8 cellular contexts compared by ENCODE assay signal in the genomic region with DNA sequence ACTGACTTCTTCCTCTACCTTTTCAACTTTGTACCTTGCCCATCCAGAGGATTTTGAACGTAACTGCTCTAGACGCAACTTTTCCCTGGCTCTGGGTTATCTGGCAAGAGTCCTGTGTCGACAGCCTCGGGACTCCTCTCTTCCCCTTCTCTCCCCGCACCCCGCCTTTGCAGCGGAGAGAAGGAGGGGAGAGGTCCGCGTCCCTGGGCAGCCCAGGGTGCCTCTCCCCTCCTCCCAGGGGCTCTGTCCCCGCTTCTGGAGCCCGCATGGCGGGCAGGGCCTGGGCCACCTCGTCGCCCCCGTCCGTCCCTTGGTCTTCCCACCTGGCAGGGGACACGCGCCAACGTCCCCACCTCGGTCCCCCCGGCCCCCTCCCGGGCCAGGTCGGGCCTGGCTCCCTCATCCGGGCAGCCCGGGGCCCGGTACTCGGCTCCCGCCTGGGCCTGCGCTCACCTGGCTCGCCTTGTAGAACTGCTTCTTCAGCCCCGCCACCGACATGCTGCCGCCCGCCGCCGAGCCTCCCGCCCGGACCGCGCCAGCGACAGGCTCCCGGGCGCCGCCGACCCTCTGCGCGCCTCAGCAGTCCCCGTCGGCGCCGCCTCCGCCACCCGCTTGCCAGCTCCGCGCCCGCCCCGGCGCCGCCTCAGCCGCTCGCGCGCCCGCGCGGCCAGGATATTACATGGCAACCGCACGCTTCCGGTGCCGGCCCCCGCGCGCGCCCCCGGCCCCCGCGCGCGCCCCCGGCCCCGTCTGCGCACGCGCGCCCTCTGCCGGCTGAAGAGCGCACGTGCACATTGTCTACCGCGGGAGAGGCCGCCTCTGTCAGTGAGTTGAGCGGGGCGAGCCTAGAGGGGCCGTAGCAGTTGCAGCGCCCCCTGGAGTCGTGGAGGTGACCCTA. TPM values are rescaled to one million over a fixed set of nuclear protein-coding genes. Genes with fewer than 3 reads are reported as not detected.
A peak's percentile ranks its signal among the peaks of the same experiment; 100 is the strongest.
DNase-seq lines count a peak whose midpoint lies in the region; ATAC-seq and TF ChIP-seq lines count a peak whose summit lies in the region.

A gene with protein sequence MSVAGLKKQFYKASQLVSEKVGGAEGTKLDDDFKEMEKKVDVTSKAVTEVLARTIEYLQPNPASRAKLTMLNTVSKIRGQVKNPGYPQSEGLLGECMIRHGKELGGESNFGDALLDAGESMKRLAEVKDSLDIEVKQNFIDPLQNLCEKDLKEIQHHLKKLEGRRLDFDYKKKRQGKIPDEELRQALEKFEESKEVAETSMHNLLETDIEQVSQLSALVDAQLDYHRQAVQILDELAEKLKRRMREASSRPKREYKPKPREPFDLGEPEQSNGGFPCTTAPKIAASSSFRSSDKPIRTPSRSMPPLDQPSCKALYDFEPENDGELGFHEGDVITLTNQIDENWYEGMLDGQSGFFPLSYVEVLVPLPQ (minus strand): TSS at position 677 of the 898 bp plus-strand sequence. CDS start 179 bp downstream, at position 498.

- peak within 1 kb of the TSS; percentile 95 for H3K4me3 ChIP-seq in kidney epithelial cell (ENCODE audit: low read depth, low read length)

- TF ChIP-seq CTCF in kidney epithelial cell (IDR thresholded peaks at IDR 0.05; ENCODE audit: insufficient read depth, low read length, poor library complexity, severe bottlenecking) = peak; percentile 97

- ATAC-seq in GM19035 (IDR thresholded peaks at IDR 0.05; ENCODE audit: unreplicated experiment) = peak; percentile 66
- peak; percentile 51 for ATAC-seq in HG03342 (IDR thresholded peaks at IDR 0.05; ENCODE audit: unreplicated experiment)
- peak; percentile 63 to 73 for ATAC-seq in activated CD4-positive, CD25-positive, alpha-beta regulatory T cell treated with anti-CD3 and anti-CD28 coated beads, Interleukin-2, amount 50 U/mL, for 24 hours

- DNase-seq in AG20443 (ENCODE audit: low spot score) = peak; percentile 94
- DNase-seq in NCI-H345 treated with DMSO at 0.1 percent for 48 hours (lab: John Stamatoyannopoulos, UW; ENCODE audit: unreplicated experiment) = peak; percentile 83
- DNase-seq in cerebellar cortex (ENCODE audit: low spot score) = peak; percentile 94
- DNase-seq in kidney epithelial cell (ENCODE audit: low read depth) = no peak
- DNase-seq in stimulated activated CD4-positive, alpha-beta T cell treated with anti-CD3 and anti-CD28 coated beads, Interleukin-15, amount 100 ng/mL, for 48 hours (ENCODE audit: low read depth in 2 of 2) = peak; percentile 87 to 89

- H3K36me3 ChIP-seq in kidney epithelial cell (ENCODE audit: control insufficient read depth, insufficient read depth, low read length) = peaks cover 4% of the 10 kb centered on the region

- no peaks in the 10 kb centered on the region for H3K27me3 ChIP-seq in kidney epithelial cell (ENCODE audit: control insufficient read depth, insufficient read depth, low read length)

RNA-seq across cellular contexts. Expression of the gene that starts here (rescaled TPM):
- 60.9 and 72.0 TPM in 2 replicates for total RNA-seq in kidney epithelial cell
